In the genomic region with DNA sequence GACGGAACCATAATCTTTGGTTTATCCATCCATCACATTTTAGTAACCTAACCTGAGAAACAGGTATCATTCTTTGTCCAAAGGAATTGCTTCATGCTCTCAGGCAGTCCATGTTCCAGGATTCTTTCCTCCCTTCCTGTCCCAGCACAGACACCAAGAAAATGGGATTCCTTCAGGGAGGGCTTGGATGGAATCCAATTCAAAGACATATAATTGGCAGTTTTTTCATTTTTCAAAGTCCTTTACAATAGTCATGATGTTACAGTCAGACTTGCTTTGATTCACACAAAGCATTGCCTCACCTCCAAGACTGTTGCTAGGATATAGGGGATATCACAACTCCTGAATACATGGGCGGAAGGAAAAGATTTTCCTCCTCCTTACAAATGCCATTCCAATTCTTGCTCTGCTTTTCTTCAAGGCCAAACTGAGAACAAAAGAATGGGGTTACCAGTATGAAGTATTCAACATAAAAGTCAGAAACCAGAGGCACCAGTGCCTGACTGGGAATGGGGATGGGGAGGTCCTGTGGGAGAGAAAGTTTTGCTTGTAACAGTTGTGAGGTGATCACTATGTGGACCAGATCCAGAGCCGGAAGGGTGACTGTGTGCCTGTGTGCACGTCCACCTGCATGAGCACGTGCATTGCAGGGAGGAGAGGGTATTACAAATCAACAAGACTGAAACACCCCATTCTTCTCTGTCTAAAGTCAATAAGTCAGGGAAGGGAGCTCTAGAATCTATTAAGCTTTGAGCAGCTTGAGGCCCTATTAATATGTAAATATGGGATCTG, we compare ENCODE assay signal across 22 cellular contexts.
DNase-seq lines count a peak whose midpoint lies in the region; ATAC-seq and TF ChIP-seq lines count a peak whose summit lies in the region.
"Had no signal": no experiment of that assay in that cellular context is flagged by ENCODE, and none has a peak within 500 bp of the region (broad histone marks: within the 10 kb centered on the region; RNA-seq: fewer than 3 reads in every experiment).

No MANE protein-coding gene starts in this region.

- H3K27me3 ChIP-seq in HAP-1 (ENCODE audit: low read depth) (no peaks in the 10 kb centered on the region), neuronal stem cell (ENCODE audit: control insufficient read depth in 3 of 3, insufficient read depth in 3 of 3, low read depth in 1 of 3, low read length in 3 of 3) (no peaks in the 10 kb centered on the region), right atrium auricular region (no peaks in the 10 kb centered on the region)
- H3K27me3 ChIP-seq: BLaER1 had no signal

- no peaks in the 10 kb centered on the region for H3K79me1 ChIP-seq in neuronal stem cell (ENCODE audit: low read depth, low read length)

- peak overlapping the region; percentile 29 for H3K18ac ChIP-seq in neuronal stem cell (ENCODE audit: low read length)

- H4K8ac ChIP-seq in neuronal stem cell (ENCODE audit: low read depth, low read length), result no peak overlapping the region

- CTCF ChIA-PET in WTC11 (lab: Charles Lee), result interaction anchor here (1.3 kb wide), 1 partner anchor 12 kb away, joined by 3 read pairs; no protein-coding TSS in a partner anchor

- no peak overlapping the region for H3K4me2 ChIP-seq in neuronal stem cell (ENCODE audit: insufficient read depth, low read length, poor library complexity, severe bottlenecking)
- H3K4me2 ChIP-seq: BLaER1 had no signal

- peaks cover 21% of the 10 kb centered on the region for H3K4me1 Mint-ChIP-seq in WTC11

- no CpG with 5 or more reads among the region's 5 CpGs for WGBS in neuronal stem cell (ENCODE audit: extremely low coverage in 2 of 2, insufficient read length in 2 of 2, insufficient replicate concordance in 1 of 2), 2 donors

- TF ChIP-seq CTCF in WTC11 (IDR thresholded peaks at IDR 0.05), result no peak
- TF ChIP-seq CTCF in right atrium auricular region (IDR thresholded peaks at IDR 0.05), result no peak

- no peak overlapping the region for H2AK5ac ChIP-seq in neuronal stem cell (ENCODE audit: low read depth, low read length)

- POLR2A ChIA-PET in WTC11 (lab: Charles Lee), result no interaction called here

- H3K4ac ChIP-seq in neuronal stem cell (ENCODE audit: low read length), result no peak overlapping the region

- H3K4me1 ChIP-seq in HAP-1, result 0 out of 2 replicates have a peak, but pooled peaks cover 8% of the 10 kb centered on the region
- peaks cover 5 to 10% of the 10 kb centered on the region in 2 donors for H3K4me1 ChIP-seq in neuronal stem cell (ENCODE audit: control insufficient read depth in 2 of 2, insufficient read depth in 1 of 2, low read depth in 1 of 2, low read length in 2 of 2)
- no peaks in the 10 kb centered on the region for H3K4me1 ChIP-seq in right atrium auricular region
- H3K4me1 ChIP-seq: BLaER1 had no signal

- H4K91ac ChIP-seq in neuronal stem cell (ENCODE audit: low read depth, low read length, poor library complexity), result no peak overlapping the region

- no peaks in the 10 kb centered on the region for H3K9me3 ChIP-seq in HAP-1
- peaks cover 0 to 5% of the 10 kb centered on the region in 2 donors for H3K9me3 ChIP-seq in neuronal stem cell (replicated peaks in 1 of 2; ENCODE audit: control insufficient read depth in 2 of 2, insufficient read depth in 1 of 2, low read depth in 1 of 2, low read length in 2 of 2)
- H3K9me3 ChIP-seq in right atrium auricular region, result no peaks in the 10 kb centered on the region
- H3K9me3 ChIP-seq: BLaER1 had no signal

- DNase-seq in HAP-1 (ENCODE audit: low spot score in 2 of 2), result peak; percentile 12 to 57
- DNase-seq in WTC11 (ENCODE audit: low spot score), result no peak
- no peak for DNase-seq in neuronal stem cell (ENCODE audit: low spot score)
- no peak for DNase-seq in right atrium auricular region (ENCODE audit: low spot score)
- no peak for DNase-seq in OCI-M1 (lab: John Stamatoyannopoulos, UW)
- DNase-seq in kidney glomerular epithelial cell (lab: John Stamatoyannopoulos, UW), result no peak
- no peak for DNase-seq in NCI-H1105 (lab: John Stamatoyannopoulos, UW)
- DNase-seq: Calu3; CD8-positive, alpha-beta T cell; GF-D8; H7; IMR-90; NCI-H1436; NCI-H2081; NCI-H446 treated with DMSO at 0.1 percent for 48 hours; NCI-H774; SHP77 had no signal

- H2BK5ac ChIP-seq in neuronal stem cell (ENCODE audit: low read length), result no peak overlapping the region

- no peak overlapping the region for H3K27ac ChIP-seq in neuronal stem cell (replicated peaks; ENCODE audit: low read length)
- no peak overlapping the region for H3K27ac ChIP-seq in right atrium auricular region
- H3K27ac ChIP-seq: BLaER1, HL-60, SK-N-MC had no signal

- H3K9ac ChIP-seq in neuronal stem cell (ENCODE audit: low read depth, low read length, poor library complexity), result no peak overlapping the region
- H3K9ac ChIP-seq: BLaER1 had no signal

- no peak overlapping the region for H2BK12ac ChIP-seq in neuronal stem cell (ENCODE audit: low read length)

- no peak overlapping the region for H3K23ac ChIP-seq in neuronal stem cell (ENCODE audit: low read depth, low read length, poor library complexity)

- ATAC-seq in WTC11 (peak; percentile 17; the same call in 1 of the 2 replicates), esophagus mucosa (peak; percentile 84)
- ATAC-seq: CD8-positive, alpha-beta T cell; GM12878 had no signal

- peak overlapping the region; percentile 30 for H2AFZ ChIP-seq in neuronal stem cell (ENCODE audit: low read length)

- H3K9me3 Mint-ChIP-seq in WTC11, result peaks cover 20% of the 10 kb centered on the region
- H3K9me3 Mint-ChIP-seq: CD8-positive, alpha-beta T cell had no signal

- in situ Hi-C loops in HAP-1 (cut with MboI; ENCODE audit: low sequenced_read_pairs), result no loop called here

- no peaks in the 10 kb centered on the region for H3K36me3 ChIP-seq in HAP-1 (replicated peaks)
- H3K36me3 ChIP-seq in neuronal stem cell (replicated peaks in 1 of 2; ENCODE audit: control insufficient read depth in 2 of 2, insufficient read depth in 2 of 2, low read length in 2 of 2), result no peaks in the 10 kb centered on the region
- no peaks in the 10 kb centered on the region for H3K36me3 ChIP-seq in right atrium auricular region
- H3K36me3 ChIP-seq: BLaER1 had no signal

- H3K27ac Mint-ChIP-seq in WTC11, result no peak overlapping the region; the same call in 1 of the 2 replicates
- H3K27ac Mint-ChIP-seq: CD8-positive, alpha-beta T cell had no signal

- no peak overlapping the region for H3K4me3 Mint-ChIP-seq in WTC11
- H3K4me3 Mint-ChIP-seq: CD8-positive, alpha-beta T cell had no signal

- no peak overlapping the region for H2BK15ac ChIP-seq in neuronal stem cell (ENCODE audit: low read length)

- H3K36me3 Mint-ChIP-seq in WTC11, result peaks cover 7% of the 10 kb centered on the region; the same call in 1 of the 2 replicates
- H3K36me3 Mint-ChIP-seq: CD8-positive, alpha-beta T cell had no signal

- H3K4me3 ChIP-seq in HAP-1 (no peak overlapping the region), neuronal stem cell (ENCODE audit: low read length in 2 of 2) (no peak overlapping the region), right atrium auricular region (no peak overlapping the region)
- H3K4me3 ChIP-seq: BLaER1, GM12878, SK-N-MC had no signal

- no peak overlapping the region for H3K14ac ChIP-seq in neuronal stem cell (ENCODE audit: low read length)

- H3K27me3 Mint-ChIP-seq in WTC11 (ENCODE audit: low read depth), result peaks cover 9% of the 10 kb centered on the region

- no peak overlapping the region for H2BK120ac ChIP-seq in neuronal stem cell (ENCODE audit: low read depth, low read length)

TF ChIP-seq in WTC11, 78 proteins besides CTCF, POLR2A, EP300 and RAD21:
- TF ChIP-seq FOXK1 (CRISPR knock-in tag; IDR thresholded peaks at IDR 0.05) (no peak), ZBTB21 (CRISPR knock-in tag; IDR thresholded peaks at IDR 0.05; ENCODE audit: borderline replicate concordance) (no peak), CREB1 (CRISPR knock-in tag; IDR thresholded peaks at IDR 0.05) (no peak), SOX15 (CRISPR knock-in tag; IDR thresholded peaks at IDR 0.05) (no peak), NR1H2 (CRISPR knock-in tag; IDR thresholded peaks at IDR 0.05) (no peak), ESRRA (CRISPR knock-in tag; IDR thresholded peaks at IDR 0.05; ENCODE audit: borderline replicate concordance) (no peak), TEAD1 (CRISPR knock-in tag; IDR thresholded peaks at IDR 0.05) (no peak)
- TF ChIP-seq, protein P1, sequence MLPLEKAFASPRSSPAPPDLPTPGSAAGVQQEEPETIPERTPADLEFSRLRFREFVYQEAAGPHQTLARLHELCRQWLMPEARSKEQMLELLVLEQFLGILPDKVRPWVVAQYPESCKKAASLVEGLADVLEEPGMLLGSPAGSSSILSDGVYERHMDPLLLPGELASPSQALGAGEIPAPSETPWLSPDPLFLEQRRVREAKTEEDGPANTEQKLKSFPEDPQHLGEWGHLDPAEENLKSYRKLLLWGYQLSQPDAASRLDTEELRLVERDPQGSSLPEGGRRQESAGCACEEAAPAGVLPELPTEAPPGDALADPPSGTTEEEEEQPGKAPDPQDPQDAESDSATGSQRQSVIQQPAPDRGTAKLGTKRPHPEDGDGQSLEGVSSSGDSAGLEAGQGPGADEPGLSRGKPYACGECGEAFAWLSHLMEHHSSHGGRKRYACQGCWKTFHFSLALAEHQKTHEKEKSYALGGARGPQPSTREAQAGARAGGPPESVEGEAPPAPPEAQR (CRISPR knock-in tag; IDR thresholded peaks at IDR 0.05), result no peak

Comparison
In these comparisons a context has a peak if more than half of its experiments do, and no peak if none do; other contexts are left out.
1. DNase-seq: peak in HAP-1 (2 of 2); none in WTC11 (single experiment), neuronal stem cell (single experiment), right atrium auricular region (single experiment), OCI-M1 (single experiment), kidney glomerular epithelial cell (single experiment) and NCI-H1105 (single experiment).